In the genomic region with DNA sequence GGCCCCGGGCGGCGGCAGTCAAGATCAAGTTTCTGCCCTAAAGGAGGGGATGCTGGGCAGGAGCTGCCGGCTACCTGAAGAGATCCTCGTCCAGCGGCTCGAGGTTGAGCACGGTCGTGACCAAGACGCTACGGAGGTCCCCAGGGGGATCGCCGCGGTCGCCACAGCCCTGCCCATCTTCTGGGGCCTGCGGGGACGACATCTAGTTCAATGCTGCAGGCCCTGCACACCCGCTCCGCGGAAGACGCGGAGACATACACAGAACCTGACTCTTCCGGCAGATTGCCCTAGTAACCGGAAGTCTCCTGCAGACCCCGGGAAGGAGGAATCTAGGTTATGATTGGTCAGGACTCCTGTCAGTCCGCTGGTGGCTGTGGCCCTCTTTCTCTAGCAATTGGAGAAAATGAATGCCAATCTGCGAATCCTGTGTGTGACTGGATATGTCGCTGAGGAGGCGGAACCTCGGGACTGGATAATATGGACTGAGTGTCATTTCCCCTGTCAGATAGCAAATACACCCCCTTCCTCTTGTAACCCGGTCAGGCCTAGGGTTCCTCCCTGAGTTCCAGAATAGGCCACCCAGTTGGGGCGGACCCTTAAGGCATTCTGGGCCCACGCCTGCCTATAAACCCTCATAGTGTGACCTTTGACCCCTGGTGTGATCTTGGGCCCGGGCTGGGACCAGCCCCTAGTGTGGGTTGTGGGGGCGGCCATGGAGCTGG, we compare ENCODE assay signal across 1 cellular context.
TF ChIP-seq lines count a peak whose summit lies in the region.

Gene ACOT8 (minus strand): TSS at position 279 of the 722 bp plus-strand sequence. CDS start 77 bp downstream, at position 202.
Gene ZSWIM3 (plus strand): TSS at position 501 of the 722 bp plus-strand sequence. CDS start 212 bp downstream, at position 713.

TF ChIP-seq in HepG2, 621 proteins besides CTCF, POLR2A, EP300 and RAD21 (continued from another document and continues in another):
- TF ChIP-seq, protein P1, sequence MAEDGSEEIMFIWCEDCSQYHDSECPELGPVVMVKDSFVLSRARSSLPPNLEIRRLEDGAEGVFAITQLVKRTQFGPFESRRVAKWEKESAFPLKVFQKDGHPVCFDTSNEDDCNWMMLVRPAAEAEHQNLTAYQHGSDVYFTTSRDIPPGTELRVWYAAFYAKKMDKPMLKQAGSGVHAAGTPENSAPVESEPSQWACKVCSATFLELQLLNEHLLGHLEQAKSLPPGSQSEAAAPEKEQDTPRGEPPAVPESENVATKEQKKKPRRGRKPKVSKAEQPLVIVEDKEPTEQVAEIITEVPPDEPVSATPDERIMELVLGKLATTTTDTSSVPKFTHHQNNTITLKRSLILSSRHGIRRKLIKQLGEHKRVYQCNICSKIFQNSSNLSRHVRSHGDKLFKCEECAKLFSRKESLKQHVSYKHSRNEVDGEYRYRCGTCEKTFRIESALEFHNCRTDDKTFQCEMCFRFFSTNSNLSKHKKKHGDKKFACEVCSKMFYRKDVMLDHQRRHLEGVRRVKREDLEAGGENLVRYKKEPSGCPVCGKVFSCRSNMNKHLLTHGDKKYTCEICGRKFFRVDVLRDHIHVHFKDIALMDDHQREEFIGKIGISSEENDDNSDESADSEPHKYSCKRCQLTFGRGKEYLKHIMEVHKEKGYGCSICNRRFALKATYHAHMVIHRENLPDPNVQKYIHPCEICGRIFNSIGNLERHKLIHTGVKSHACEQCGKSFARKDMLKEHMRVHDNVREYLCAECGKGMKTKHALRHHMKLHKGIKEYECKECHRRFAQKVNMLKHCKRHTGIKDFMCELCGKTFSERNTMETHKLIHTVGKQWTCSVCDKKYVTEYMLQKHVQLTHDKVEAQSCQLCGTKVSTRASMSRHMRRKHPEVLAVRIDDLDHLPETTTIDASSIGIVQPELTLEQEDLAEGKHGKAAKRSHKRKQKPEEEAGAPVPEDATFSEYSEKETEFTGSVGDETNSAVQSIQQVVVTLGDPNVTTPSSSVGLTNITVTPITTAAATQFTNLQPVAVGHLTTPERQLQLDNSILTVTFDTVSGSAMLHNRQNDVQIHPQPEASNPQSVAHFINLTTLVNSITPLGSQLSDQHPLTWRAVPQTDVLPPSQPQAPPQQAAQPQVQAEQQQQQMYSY (CRISPR knock-in tag; IDR thresholded peaks at IDR 0.05): peak; percentile 77; the same call in 1 of the 2 replicates
- TF ChIP-seq SRSF9 (IDR thresholded peaks at IDR 0.05; ENCODE audit: borderline replicate concordance, insufficient read depth, low read depth, low read length, poor library complexity, severe bottlenecking) (no peak), NBN (conservative IDR thresholded peaks at IDR 0.05) (no peak), TP53 (CRISPR knock-in tag; conservative IDR thresholded peaks at IDR 0.05) (0 out of 2 replicates have a peak, but pooled peaks have one; percentile 57), RAD51 (IDR thresholded peaks at IDR 0.05; ENCODE audit: borderline replicate concordance) (no peak), ZNF383 (CRISPR knock-in tag; IDR thresholded peaks at IDR 0.05; ENCODE audit: borderline replicate concordance) (no peak), FOXC1 (CRISPR knock-in tag; IDR thresholded peaks at IDR 0.05; ENCODE audit: borderline replicate concordance) (peak; percentile 64; the same call in 1 of the 2 replicates), HNRNPL (IDR thresholded peaks at IDR 0.05; ENCODE audit: low read depth, low read length) (peak; percentile 72; the same call in 1 of the 2 replicates), ZNF569 (CRISPR knock-in tag; IDR thresholded peaks at IDR 0.05; ENCODE audit: borderline replicate concordance) (no peak), FOXK1 (CRISPR knock-in tag; IDR thresholded peaks at IDR 0.05; ENCODE audit: borderline replicate concordance, low read depth) (peak; percentile 95; the same call in 1 of the 2 replicates), RFX5 (IDR thresholded peaks at IDR 0.05; ENCODE audit: low read depth, low read length) (no peak), GATA4 (IDR thresholded peaks at IDR 0.05; ENCODE audit: borderline replicate concordance, low read depth) (peak; percentile 48), HMGA1 (CRISPR knock-in tag; conservative IDR thresholded peaks at IDR 0.05) (no peak), FOXP1 (IDR thresholded peaks at IDR 0.05) (no peak), FOXP1 (CRISPR knock-in tag; IDR thresholded peaks at IDR 0.05) (peak; percentile 39), ZNF550 (CRISPR knock-in tag; IDR thresholded peaks at IDR 0.05; ENCODE audit: borderline replicate concordance) (no peak), MAFG (CRISPR knock-in tag; IDR thresholded peaks at IDR 0.05) (no peak), TCF12 (IDR thresholded peaks at IDR 0.05) (no peak), TCF12 (CRISPR knock-in tag; IDR thresholded peaks at IDR 0.05) (no peak; the same call in 1 of the 2 replicates), ARHGAP35 (CRISPR knock-in tag; IDR thresholded peaks at IDR 0.05; ENCODE audit: borderline replicate concordance) (no peak), ZNF121 (CRISPR knock-in tag; IDR thresholded peaks at IDR 0.05) (0 out of 2 replicates have a peak, but pooled peaks have one; percentile 0), HCFC1 (IDR thresholded peaks at IDR 0.05; ENCODE audit: low read depth, low read length) (peak; percentile 51; the same call in 1 of the 2 replicates), REXO4 (CRISPR knock-in tag; IDR thresholded peaks at IDR 0.05; ENCODE audit: borderline replicate concordance) (no peak), KLF11 (CRISPR knock-in tag; IDR thresholded peaks at IDR 0.05) (peak; percentile 96; the same call in 1 of the 2 replicates), ZNF256 (CRISPR knock-in tag; conservative IDR thresholded peaks at IDR 0.05) (no peak), ZKSCAN5 (CRISPR knock-in tag; IDR thresholded peaks at IDR 0.05) (no peak), E2F2 (CRISPR knock-in tag; IDR thresholded peaks at IDR 0.05; ENCODE audit: borderline replicate concordance) (peak; percentile 80; the same call in 1 of the 2 replicates), MAF1 (CRISPR knock-in tag; IDR thresholded peaks at IDR 0.05; ENCODE audit: borderline replicate concordance) (peak; percentile 40; the same call in 1 of the 2 replicates), ZNF556 (CRISPR knock-in tag; IDR thresholded peaks at IDR 0.05; ENCODE audit: borderline replicate concordance) (peak; percentile 46; the same call in 1 of the 2 replicates), PLRG1 (conservative IDR thresholded peaks at IDR 0.05) (no peak), ZNF746 (CRISPR knock-in tag; IDR thresholded peaks at IDR 0.05) (peak; percentile 31; the same call in 1 of the 2 replicates), ZFP62 (CRISPR knock-in tag; IDR thresholded peaks at IDR 0.05) (no peak; the same call in 1 of the 2 replicates), NCOA1 (CRISPR knock-in tag; IDR thresholded peaks at IDR 0.05) (no peak), YEATS4 (CRISPR knock-in tag; IDR thresholded peaks at IDR 0.05; ENCODE audit: borderline replicate concordance) (peak; percentile 87), CSRNP2 (CRISPR knock-in tag; conservative IDR thresholded peaks at IDR 0.05; ENCODE audit: low read depth) (no peak), ISX (CRISPR knock-in tag; conservative IDR thresholded peaks at IDR 0.05) (no peak)
- TF ChIP-seq, protein P2, sequence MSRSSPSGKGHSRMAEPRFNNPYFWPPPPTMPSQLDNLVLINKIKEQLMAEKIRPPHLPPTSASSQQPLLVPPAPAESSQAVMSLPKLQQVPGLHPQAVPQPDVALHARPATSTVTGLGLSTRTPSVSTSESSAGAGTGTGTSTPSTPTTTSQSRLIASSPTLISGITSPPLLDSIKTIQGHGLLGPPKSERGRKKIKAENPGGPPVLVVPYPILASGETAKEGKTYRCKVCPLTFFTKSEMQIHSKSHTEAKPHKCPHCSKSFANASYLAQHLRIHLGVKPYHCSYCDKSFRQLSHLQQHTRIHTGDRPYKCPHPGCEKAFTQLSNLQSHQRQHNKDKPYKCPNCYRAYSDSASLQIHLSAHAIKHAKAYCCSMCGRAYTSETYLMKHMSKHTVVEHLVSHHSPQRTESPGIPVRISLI (CRISPR knock-in tag; IDR thresholded peaks at IDR 0.05; ENCODE audit: borderline replicate concordance): no peak
- TF ChIP-seq, protein P3, sequence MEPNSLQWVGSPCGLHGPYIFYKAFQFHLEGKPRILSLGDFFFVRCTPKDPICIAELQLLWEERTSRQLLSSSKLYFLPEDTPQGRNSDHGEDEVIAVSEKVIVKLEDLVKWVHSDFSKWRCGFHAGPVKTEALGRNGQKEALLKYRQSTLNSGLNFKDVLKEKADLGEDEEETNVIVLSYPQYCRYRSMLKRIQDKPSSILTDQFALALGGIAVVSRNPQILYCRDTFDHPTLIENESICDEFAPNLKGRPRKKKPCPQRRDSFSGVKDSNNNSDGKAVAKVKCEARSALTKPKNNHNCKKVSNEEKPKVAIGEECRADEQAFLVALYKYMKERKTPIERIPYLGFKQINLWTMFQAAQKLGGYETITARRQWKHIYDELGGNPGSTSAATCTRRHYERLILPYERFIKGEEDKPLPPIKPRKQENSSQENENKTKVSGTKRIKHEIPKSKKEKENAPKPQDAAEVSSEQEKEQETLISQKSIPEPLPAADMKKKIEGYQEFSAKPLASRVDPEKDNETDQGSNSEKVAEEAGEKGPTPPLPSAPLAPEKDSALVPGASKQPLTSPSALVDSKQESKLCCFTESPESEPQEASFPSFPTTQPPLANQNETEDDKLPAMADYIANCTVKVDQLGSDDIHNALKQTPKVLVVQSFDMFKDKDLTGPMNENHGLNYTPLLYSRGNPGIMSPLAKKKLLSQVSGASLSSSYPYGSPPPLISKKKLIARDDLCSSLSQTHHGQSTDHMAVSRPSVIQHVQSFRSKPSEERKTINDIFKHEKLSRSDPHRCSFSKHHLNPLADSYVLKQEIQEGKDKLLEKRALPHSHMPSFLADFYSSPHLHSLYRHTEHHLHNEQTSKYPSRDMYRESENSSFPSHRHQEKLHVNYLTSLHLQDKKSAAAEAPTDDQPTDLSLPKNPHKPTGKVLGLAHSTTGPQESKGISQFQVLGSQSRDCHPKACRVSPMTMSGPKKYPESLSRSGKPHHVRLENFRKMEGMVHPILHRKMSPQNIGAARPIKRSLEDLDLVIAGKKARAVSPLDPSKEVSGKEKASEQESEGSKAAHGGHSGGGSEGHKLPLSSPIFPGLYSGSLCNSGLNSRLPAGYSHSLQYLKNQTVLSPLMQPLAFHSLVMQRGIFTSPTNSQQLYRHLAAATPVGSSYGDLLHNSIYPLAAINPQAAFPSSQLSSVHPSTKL (CRISPR knock-in tag; IDR thresholded peaks at IDR 0.05): peak; percentile 62
- TF ChIP-seq, protein P4, sequence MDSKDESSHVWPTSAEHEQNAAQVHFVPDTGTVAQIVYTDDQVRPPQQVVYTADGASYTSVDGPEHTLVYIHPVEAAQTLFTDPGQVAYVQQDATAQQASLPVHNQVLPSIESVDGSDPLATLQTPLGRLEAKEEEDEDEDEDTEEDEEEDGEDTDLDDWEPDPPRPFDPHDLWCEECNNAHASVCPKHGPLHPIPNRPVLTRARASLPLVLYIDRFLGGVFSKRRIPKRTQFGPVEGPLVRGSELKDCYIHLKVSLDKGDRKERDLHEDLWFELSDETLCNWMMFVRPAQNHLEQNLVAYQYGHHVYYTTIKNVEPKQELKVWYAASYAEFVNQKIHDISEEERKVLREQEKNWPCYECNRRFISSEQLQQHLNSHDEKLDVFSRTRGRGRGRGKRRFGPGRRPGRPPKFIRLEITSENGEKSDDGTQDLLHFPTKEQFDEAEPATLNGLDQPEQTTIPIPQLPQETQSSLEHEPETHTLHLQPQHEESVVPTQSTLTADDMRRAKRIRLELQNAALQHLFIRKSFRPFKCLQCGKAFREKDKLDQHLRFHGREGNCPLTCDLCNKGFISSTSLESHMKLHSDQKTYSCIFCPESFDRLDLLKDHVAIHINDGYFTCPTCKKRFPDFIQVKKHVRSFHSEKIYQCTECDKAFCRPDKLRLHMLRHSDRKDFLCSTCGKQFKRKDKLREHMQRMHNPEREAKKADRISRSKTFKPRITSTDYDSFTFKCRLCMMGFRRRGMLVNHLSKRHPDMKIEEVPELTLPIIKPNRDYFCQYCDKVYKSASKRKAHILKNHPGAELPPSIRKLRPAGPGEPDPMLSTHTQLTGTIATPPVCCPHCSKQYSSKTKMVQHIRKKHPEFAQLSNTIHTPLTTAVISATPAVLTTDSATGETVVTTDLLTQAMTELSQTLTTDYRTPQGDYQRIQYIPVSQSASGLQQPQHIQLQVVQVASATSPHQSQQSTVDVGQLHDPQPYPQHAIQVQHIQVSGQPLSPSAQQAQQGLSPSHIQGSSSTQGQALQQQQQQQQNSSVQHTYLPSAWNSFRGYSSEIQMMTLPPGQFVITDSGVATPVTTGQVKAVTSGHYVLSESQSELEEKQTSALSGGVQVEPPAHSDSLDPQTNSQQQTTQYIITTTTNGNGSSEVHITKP (CRISPR knock-in tag; IDR thresholded peaks at IDR 0.05; ENCODE audit: low read depth): peak; percentile 9; the same call in 1 of the 2 replicates
- TF ChIP-seq, protein P5, sequence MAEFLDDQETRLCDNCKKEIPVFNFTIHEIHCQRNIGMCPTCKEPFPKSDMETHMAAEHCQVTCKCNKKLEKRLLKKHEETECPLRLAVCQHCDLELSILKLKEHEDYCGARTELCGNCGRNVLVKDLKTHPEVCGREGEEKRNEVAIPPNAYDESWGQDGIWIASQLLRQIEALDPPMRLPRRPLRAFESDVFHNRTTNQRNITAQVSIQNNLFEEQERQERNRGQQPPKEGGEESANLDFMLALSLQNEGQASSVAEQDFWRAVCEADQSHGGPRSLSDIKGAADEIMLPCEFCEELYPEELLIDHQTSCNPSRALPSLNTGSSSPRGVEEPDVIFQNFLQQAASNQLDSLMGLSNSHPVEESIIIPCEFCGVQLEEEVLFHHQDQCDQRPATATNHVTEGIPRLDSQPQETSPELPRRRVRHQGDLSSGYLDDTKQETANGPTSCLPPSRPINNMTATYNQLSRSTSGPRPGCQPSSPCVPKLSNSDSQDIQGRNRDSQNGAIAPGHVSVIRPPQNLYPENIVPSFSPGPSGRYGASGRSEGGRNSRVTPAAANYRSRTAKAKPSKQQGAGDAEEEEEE (CRISPR knock-in tag; IDR thresholded peaks at IDR 0.05; ENCODE audit: borderline replicate concordance): no peak; the same call in 1 of the 2 replicates
- TF ChIP-seq, protein P6, sequence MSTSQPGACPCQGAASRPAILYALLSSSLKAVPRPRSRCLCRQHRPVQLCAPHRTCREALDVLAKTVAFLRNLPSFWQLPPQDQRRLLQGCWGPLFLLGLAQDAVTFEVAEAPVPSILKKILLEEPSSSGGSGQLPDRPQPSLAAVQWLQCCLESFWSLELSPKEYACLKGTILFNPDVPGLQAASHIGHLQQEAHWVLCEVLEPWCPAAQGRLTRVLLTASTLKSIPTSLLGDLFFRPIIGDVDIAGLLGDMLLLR (CRISPR knock-in tag; IDR thresholded peaks at IDR 0.05): peak; percentile 22; the same call in 1 of the 2 replicates
